8 cellular contexts compared by ENCODE assay signal in the genomic region with DNA sequence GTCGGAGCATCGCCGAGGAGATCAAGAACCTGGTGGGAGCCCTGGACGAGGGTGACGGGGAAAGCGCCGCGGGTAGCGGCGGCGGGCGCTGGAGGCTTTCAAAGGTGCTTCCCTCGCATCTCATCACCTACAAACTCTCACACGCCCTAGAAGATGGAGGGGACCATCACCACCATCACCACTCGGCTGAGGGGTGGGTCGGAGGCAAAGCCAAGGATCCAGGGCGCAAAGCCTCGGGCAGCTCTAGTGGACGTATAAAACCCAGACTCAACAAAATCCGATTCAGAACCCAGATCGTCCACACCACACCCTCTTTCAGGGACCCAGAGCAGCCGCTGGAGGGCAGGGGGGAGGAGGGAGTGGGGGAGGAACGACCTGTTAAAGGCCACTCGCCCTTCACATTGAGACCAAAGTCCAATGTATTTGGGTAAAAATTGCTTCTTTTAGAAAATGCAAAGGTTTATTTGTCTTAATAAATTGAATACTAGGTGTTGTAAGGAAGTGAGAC. TPM values are rescaled to one million over a fixed set of nuclear protein-coding genes. Genes with fewer than 3 reads are reported as not detected.
DNase-seq lines count a peak whose midpoint lies in the region; ATAC-seq and TF ChIP-seq lines count a peak whose summit lies in the region.

No MANE protein-coding gene starts in this region.

- no CpG with 5 or more reads among the region's 24 CpGs for WGBS in iPS DF 6.9 (ENCODE audit: insufficient coverage, insufficient read length)

- H3K4me3 ChIP-seq in GM12865 (ENCODE audit: low read depth, low read length) (peak overlapping the region; percentile 50), iPS DF 6.9 (ENCODE audit: low read length) (peak overlapping the region; percentile 78; the same call in 1 of the 2 replicates), rectal smooth muscle tissue (ENCODE audit: low read length) (peak overlapping the region; percentile 75)

- H3K9me3 ChIP-seq in iPS DF 6.9 (ENCODE audit: control insufficient read depth, insufficient read depth, low read length), result no peaks in the 10 kb centered on the region

- no peak for TF ChIP-seq CTCF in GM12865 (IDR thresholded peaks at IDR 0.05; ENCODE audit: insufficient read depth, low read depth, low read length, missing control alignments)

- H3K36me3 ChIP-seq in iPS DF 6.9 (ENCODE audit: control insufficient read depth, insufficient read depth, low read length) (no peaks in the 10 kb centered on the region), rectal smooth muscle tissue (ENCODE audit: control insufficient read depth, insufficient read depth, low read length) (no peaks in the 10 kb centered on the region)

- H3K27me3 ChIP-seq in iPS DF 6.9 (ENCODE audit: control insufficient read depth, insufficient read depth, low read length) (no peaks in the 10 kb centered on the region), rectal smooth muscle tissue (ENCODE audit: control insufficient read depth, insufficient read depth, low read length) (peaks cover 3% of the 10 kb centered on the region)

- DNase-seq in GM12865 (ENCODE audit: low read depth), result no peak
- DNase-seq in SW480 (ENCODE audit: low spot score), result peak; percentile 33
- no peak for DNase-seq in iPS DF 6.9 (ENCODE audit: low read depth, low spot score)
- DNase-seq in stimulated activated CD4-positive, alpha-beta T cell treated with anti-CD3 and anti-CD28 coated beads, Interleukin-4, amount 100 ng/mL, for 4 hours, result no peak
- DNase-seq in central memory CD4-positive, alpha-beta T cell, result no peak
- no peak for DNase-seq in mesenteric fat pad (ENCODE audit: low spot score)

- no peak for ATAC-seq in GM18870 (IDR thresholded peaks at IDR 0.05; ENCODE audit: unreplicated experiment)

- no peak overlapping the region for H3K27ac ChIP-seq in iPS DF 6.9 (ENCODE audit: low read length)
- H3K27ac ChIP-seq in rectal smooth muscle tissue (ENCODE audit: low read depth, low read length), result no peak overlapping the region

- H3K9ac ChIP-seq in rectal smooth muscle tissue (ENCODE audit: low read length), result peak overlapping the region; percentile 21

- H3K4me1 ChIP-seq in iPS DF 6.9 (ENCODE audit: control insufficient read depth, insufficient read depth, low read length) (0 out of 2 replicates have a peak, but pooled peaks cover 1% of the 10 kb centered on the region), rectal smooth muscle tissue (ENCODE audit: control insufficient read depth, insufficient read depth, low read length) (peaks cover 24% of the 10 kb centered on the region)

RNA-seq across cellular contexts. Expression of a gene that starts 1.5 kb away (rescaled TPM):
- total RNA-seq in mesenteric fat pad, result 14.7 TPM

RNA-seq across cellular contexts. Expression of a gene that starts 1.9 kb away (rescaled TPM):
- total RNA-seq in mesenteric fat pad, result 97.2 TPM
